30 cellular contexts compared by ENCODE assay signal in genomic region chr4:3085948-3086670, GRCh38. TPM values are rescaled to one million over a fixed set of nuclear protein-coding genes. Genes with fewer than 3 reads are reported as not detected.
A peak's percentile ranks its signal among the peaks of the same experiment; 100 is the strongest.
DNase-seq lines count a peak whose midpoint lies in the region; ATAC-seq, FAIRE-seq and TF ChIP-seq lines count a peak whose summit lies in the region.
"Had no signal": no experiment of that assay in that cellular context is flagged by ENCODE, and none has a peak within 500 bp of the region (broad histone marks: within the 10 kb centered on the region; RNA-seq: fewer than 3 reads in every experiment).

No MANE protein-coding gene starts in this region.

- peaks cover 38% of the 10 kb centered on the region for H4K20me1 ChIP-seq in OCI-LY3 (ENCODE audit: insufficient read depth, low read length)
- peaks cover 7% of the 10 kb centered on the region for H4K20me1 ChIP-seq in K562 (replicated peaks; ENCODE audit: control insufficient read depth, insufficient read depth, low read length)

- no peak for TF ChIP-seq POLR2A in K562 (conservative IDR thresholded peaks at IDR 0.05)

- H3K9me3 ChIP-seq in OCI-LY3 (ENCODE audit: insufficient read depth, low read length) (no peaks in the 10 kb centered on the region), K562 (replicated peaks; ENCODE audit: control insufficient read depth, insufficient read depth, low read depth, low read length) (no peaks in the 10 kb centered on the region; the same call in 1 of the 2 replicates)
- no peaks in the 10 kb centered on the region for H3K9me3 ChIP-seq in CD8-positive, alpha-beta memory T cell (ENCODE audit: low read length)
- H3K9me3 ChIP-seq: SK-N-SH, thoracic aorta had no signal

- no peak for TF ChIP-seq CTCF in OCI-LY3 (IDR thresholded peaks at IDR 0.05; ENCODE audit: low read depth, low read length)
- TF ChIP-seq CTCF in K562 (IDR thresholded peaks at IDR 0.05 in 2 of 3, conservative IDR thresholded peaks at IDR 0.05 in 1 of 3; ENCODE audit: insufficient read depth in 2 of 3, low read depth in 1 of 3, low read length in 3 of 3) = no peak
- TF ChIP-seq CTCF in type B pancreatic cell (conservative IDR thresholded peaks at IDR 0.05) = no peak

- BruUV-seq in K562 (replicated peaks; lab: Mats Ljungman, UMichigan) = no TSS peak

- intact Hi-C loops in activated naive CD4-positive, alpha-beta T cell treated with anti-CD3 and anti-CD28 coated beads for 36 hours (cut with micrococcal nuclease) = loop anchor here (1.0 to 5.0 kb wide), 7 partner anchors 12 to 674 kb away; partner anchors contain the start of genes GRK4, HTT, HTT-AS and NOP14
- intact Hi-C loops in K562 (cut with micrococcal nuclease) = no loop called here

- H2AFZ ChIP-seq in OCI-LY3 (ENCODE audit: low read depth, low read length) (no peak overlapping the region), K562 (ENCODE audit: low read depth, low read length) (no peak overlapping the region)
- H2AFZ ChIP-seq: hepatocyte had no signal

- no peak for ATAC-seq in K562
- ATAC-seq: effector memory CD8-positive, alpha-beta T cell; left colon had no signal

- no peak for TF ChIP-seq RAD21 in K562 (CRISPR knock-in tag; conservative IDR thresholded peaks at IDR 0.05 in 1 of 2, IDR thresholded peaks at IDR 0.05 in 1 of 2)

- H3K4me1 ChIP-seq in OCI-LY3 (ENCODE audit: low read length) (peaks cover 54% of the 10 kb centered on the region), K562 (replicated peaks in 1 of 2; ENCODE audit: control insufficient read depth in 2 of 2, insufficient read depth in 2 of 2, low read length in 2 of 2) (peaks cover 12% of the 10 kb centered on the region in 2 experiments)
- H3K4me1 ChIP-seq in CD8-positive, alpha-beta memory T cell (ENCODE audit: insufficient read depth, low read length) = peaks cover 9% of the 10 kb centered on the region

- peaks cover 48% of the 10 kb centered on the region for H3K36me3 ChIP-seq in OCI-LY3 (replicated peaks; ENCODE audit: low read depth, low read length)
- peaks cover 24% of the 10 kb centered on the region; the same call in 2 of the 3 replicates for H3K36me3 ChIP-seq in K562 (ENCODE audit: control insufficient read depth, insufficient read depth, low read length)
- H3K36me3 ChIP-seq in CD8-positive, alpha-beta memory T cell (ENCODE audit: insufficient read depth, low read length) = peaks cover 5% of the 10 kb centered on the region
- H3K36me3 ChIP-seq: cardiac muscle cell had no signal

- peak overlapping the region; percentile 23 for H3K4me3 Mint-ChIP-seq in activated naive CD4-positive, alpha-beta T cell treated with anti-CD3 and anti-CD28 coated beads for 36 hours
- H3K4me3 Mint-ChIP-seq in type B pancreatic cell = peak overlapping the region; percentile 71
- H3K4me3 Mint-ChIP-seq in CD8-positive, alpha-beta memory T cell = no peak overlapping the region
- H3K4me3 Mint-ChIP-seq: effector memory CD8-positive, alpha-beta T cell had no signal

- CTCF ChIA-PET in activated naive CD4-positive, alpha-beta T cell treated with anti-CD3 and anti-CD28 coated beads for 36 hours (lab: Charles Lee) = interaction anchor here (1.0 kb wide), 2 partner anchors 9 to 16 kb away, joined by 3 to 4 read pairs; no protein-coding TSS in a partner anchor
- CTCF ChIA-PET in K562 (lab: Yijun Ruan, JAX; ENCODE audit: low intra/inter-chr PET ratio) = no interaction called here
- CTCF ChIA-PET in CD8-positive, alpha-beta memory T cell (lab: Charles Lee) = no interaction called here

- no peaks in the 10 kb centered on the region for H3K27me3 Mint-ChIP-seq in activated naive CD4-positive, alpha-beta T cell treated with anti-CD3 and anti-CD28 coated beads for 36 hours (ENCODE audit: low read depth)
- H3K27me3 Mint-ChIP-seq in type B pancreatic cell = no peaks in the 10 kb centered on the region
- no peaks in the 10 kb centered on the region for H3K27me3 Mint-ChIP-seq in CD8-positive, alpha-beta memory T cell
- H3K27me3 Mint-ChIP-seq: effector memory CD8-positive, alpha-beta T cell had no signal

- H3K36me3 Mint-ChIP-seq in activated naive CD4-positive, alpha-beta T cell treated with anti-CD3 and anti-CD28 coated beads for 36 hours (ENCODE audit: low read depth) = peaks cover 29% of the 10 kb centered on the region
- H3K36me3 Mint-ChIP-seq in type B pancreatic cell = peaks cover 28% of the 10 kb centered on the region
- H3K36me3 Mint-ChIP-seq in CD8-positive, alpha-beta memory T cell = peaks cover 4 to 39% (median 13%) of the 10 kb centered on the region in 3 donors

- whole genome bisulfite sequencing in K562 (ENCODE audit: insufficient coverage, low coverage, missing lambda C conversion rate) = 76% methylated on average over 10 of the region's 10 CpGs

- H3K27ac Mint-ChIP-seq in activated naive CD4-positive, alpha-beta T cell treated with anti-CD3 and anti-CD28 coated beads for 36 hours = peak overlapping the region; percentile 86
- peak overlapping the region; percentile 75 for H3K27ac Mint-ChIP-seq in type B pancreatic cell
- H3K27ac Mint-ChIP-seq in CD8-positive, alpha-beta memory T cell = peak overlapping the region in 2 of 8 donors; percentile 12 to 26

- H3K9me1 ChIP-seq in K562 (ENCODE audit: control insufficient read depth, insufficient read depth, low read length) = peaks cover 5% of the 10 kb centered on the region

- H3K4me3 ChIP-seq in OCI-LY3 (ENCODE audit: low read length) (peak overlapping the region; percentile 48), K562 (no peak overlapping the region)
- no peak overlapping the region for H3K4me3 ChIP-seq in CD8-positive, alpha-beta memory T cell (ENCODE audit: low read length)
- H3K4me3 ChIP-seq: cardiac muscle cell, coronary artery, hepatocyte, thoracic aorta had no signal

- TF ChIP-seq EP300 in K562 (IDR thresholded peaks at IDR 0.05; ENCODE audit: low read length) = no peak

- H3K4me2 ChIP-seq in OCI-LY3 (ENCODE audit: low read length) (peak overlapping the region; percentile 59), K562 (ENCODE audit: insufficient read depth, low read length) (no peak overlapping the region)
- H3K4me2 ChIP-seq: hepatocyte, SK-N-SH had no signal

- in situ Hi-C loops in K562 (cut with MboI) = no loop called here

- peak overlapping the region; percentile 41 for H3K9ac ChIP-seq in OCI-LY3 (ENCODE audit: low read length)
- H3K9ac ChIP-seq in K562 (ENCODE audit: insufficient read depth in 1 of 2, low read depth in 2 of 2, low read length in 2 of 2) = no peak overlapping the region
- H3K9ac ChIP-seq: SK-N-SH had no signal

- POLR2A ChIA-PET in K562 (lab: Yijun Ruan, JAX) = no interaction called here
- POLR2A ChIA-PET in CD8-positive, alpha-beta memory T cell (lab: Charles Lee) = no interaction called here

- H3K9me3 Mint-ChIP-seq in activated naive CD4-positive, alpha-beta T cell treated with anti-CD3 and anti-CD28 coated beads for 36 hours = peaks cover 2% of the 10 kb centered on the region
- H3K9me3 Mint-ChIP-seq in type B pancreatic cell = peaks cover 4% of the 10 kb centered on the region
- no peaks in the 10 kb centered on the region for H3K9me3 Mint-ChIP-seq in CD8-positive, alpha-beta memory T cell
- H3K9me3 Mint-ChIP-seq: effector memory CD8-positive, alpha-beta T cell had no signal

- H3K27ac ChIP-seq in OCI-LY3 (ENCODE audit: low read length) (peak overlapping the region; percentile 84), K562 (ENCODE audit: extremely low read depth, low read depth, low read length) (no peak overlapping the region)
- no peak overlapping the region for H3K27ac ChIP-seq in CD8-positive, alpha-beta memory T cell (ENCODE audit: low read depth, low read length)
- H3K27ac ChIP-seq: C4-2B, cardiac muscle cell, coronary artery, thoracic aorta, WERI-Rb-1 had no signal

- peaks cover 69% of the 10 kb centered on the region for H3K4me1 Mint-ChIP-seq in activated naive CD4-positive, alpha-beta T cell treated with anti-CD3 and anti-CD28 coated beads for 36 hours (ENCODE audit: low read depth)
- peaks cover 22% of the 10 kb centered on the region for H3K4me1 Mint-ChIP-seq in type B pancreatic cell (ENCODE audit: unreplicated experiment)
- H3K4me1 Mint-ChIP-seq in CD8-positive, alpha-beta memory T cell = peaks cover 30 to 44% (median 40%) of the 10 kb centered on the region in 3 donors

- H3K27me3 ChIP-seq in OCI-LY3 (ENCODE audit: low read depth, low read length) (no peaks in the 10 kb centered on the region), K562 (ENCODE audit: control insufficient read depth in 2 of 2, insufficient read depth in 2 of 2, low read length in 2 of 2) (no peaks in the 10 kb centered on the region)
- no peaks in the 10 kb centered on the region for H3K27me3 ChIP-seq in CD8-positive, alpha-beta memory T cell (ENCODE audit: insufficient read depth, low read length, poor library complexity, severe bottlenecking)
- H3K27me3 ChIP-seq: cardiac muscle cell, hepatocyte had no signal

- no peak for FAIRE-seq in K562 (lab: Jason Lieb, UNC)
- FAIRE-seq: small intestine had no signal

- H3K79me2 ChIP-seq in OCI-LY3 (ENCODE audit: low read length) (peaks cover 99% of the 10 kb centered on the region), K562 (ENCODE audit: control insufficient read depth, insufficient read depth, low read length) (peaks cover 29% of the 10 kb centered on the region)

- no peak for DNase-seq in activated naive CD4-positive, alpha-beta T cell treated with anti-CD3 and anti-CD28 coated beads for 36 hours
- DNase-seq in activated naive CD4-positive, alpha-beta T cell treated with Interleukin-2 at 50 U/mL for 16 hours = no peak
- no peak for DNase-seq in K562 (ENCODE audit: extremely low read depth in 1 of 4, low spot score in 3 of 4)
- no peak for DNase-seq in type B pancreatic cell (ENCODE audit: extremely low spot score, unreplicated experiment)
- DNase-seq in mucosa of gallbladder (ENCODE audit: low spot score) = no peak
- DNase-seq in CD8-positive, alpha-beta memory T cell = no peak
- DNase-seq: activated gamma-delta T cell treated with Interleukin-2 at 50 U/mL for 16 hours; aorta; effector memory CD8-positive, alpha-beta T cell; EL; foreskin melanocyte; left colon; NCI-H1105 treated with DMSO at 0.1 percent for 48 hours; NCI-H2081 treated with DMSO at 0.1 percent for 48 hours; NCI-H446; NCI-H82; nucleus accumbens; SK-N-SH; small intestine; T-helper 9 cell; WERI-Rb-1 had no signal

RNA-seq across cellular contexts. Expression of gene HTT, which starts 11.6 kb away (rescaled TPM):
- 10 to 100 TPM; 91.6 to 94.1 TPM for total RNA-seq in activated naive CD4-positive, alpha-beta T cell treated with anti-CD3 and anti-CD28 coated beads for 36 hours
- 240 and 245 TPM in 2 replicates for total RNA-seq in K562 (2011; cell fraction: chromatin; rRNA removed; ENCODE audit: low replicate concordance)
- 97.7 and 97.9 TPM in 2 replicates for total RNA-seq in K562 (2011; cell fraction: nucleolus; rRNA removed)
- 129 and 141 TPM in 2 replicates for total RNA-seq in K562 (2011; cell fraction: nucleoplasm; rRNA removed)
- 13.3 and 19.2 TPM in 2 replicates for total RNA-seq in K562 (2014; rRNA removed)
- 14.7 and 16.3 TPM in 2 replicates for total RNA-seq in K562 (2014; rRNA removed; fragmentation: Illumina TruSeq; extraction: Trizol)
- 14.5 and 16.4 TPM in 2 replicates for total RNA-seq in K562 (2015; rRNA removed; fragmentation: Illumina TruSeq; extraction: Trizol)
- total RNA-seq in K562 (2021) = 26.6 and 31.6 TPM in 2 replicates
- 14.7 and 15.3 TPM in 2 replicates for polyA plus RNA-seq in K562 (2011; rRNA removed)
- 11.4 and 13.4 TPM in 2 replicates for polyA plus RNA-seq in K562 (2011; cell fraction: cytosol; rRNA removed)
- polyA plus RNA-seq in K562 (2011; cell fraction: nucleus; rRNA removed) = 51.8 and 61.0 TPM in 2 replicates
- polyA plus RNA-seq in K562 (2012) = 14.0 and 15.4 TPM in 2 replicates
- polyA plus RNA-seq in K562 (2014; fragmentation: Illumina TruSeq; extraction: Trizol) = 22.2 and 23.3 TPM in 2 replicates
- polyA plus RNA-seq in K562 (2014; fragmentation: Nextera tagmentation; extraction: Ambion mirVana) = under 1 TPM; 0.66 to 0.97 TPM
- 12.6 and 19.9 TPM in 2 replicates for polyA plus RNA-seq in K562 (2014; rRNA removed)
- 54.1 and 63.5 TPM in 2 replicates for polyA minus RNA-seq in K562 (2011; rRNA and poly(A)+ RNA removed)
- 47.9 and 50.7 TPM in 2 replicates for polyA minus RNA-seq in K562 (2011; cell fraction: cytosol; rRNA and poly(A)+ RNA removed)
- 47.3 and 83.0 TPM in 2 replicates for polyA minus RNA-seq in K562 (2011; cell fraction: nucleus; rRNA and poly(A)+ RNA removed)
- 48.0 and 54.4 TPM in 2 replicates for total RNA-seq in type B pancreatic cell (ENCODE audit: low replicate concordance)
- 51.6 TPM for total RNA-seq in mucosa of gallbladder
- total RNA-seq in CD8-positive, alpha-beta memory T cell = 10 to 100 TPM; 54.7 to 58.6 TPM
- polyA plus RNA-seq in CD8-positive, alpha-beta memory T cell = 5.1 TPM

RNA-seq across cellular contexts. Expression of gene HTT-AS, which starts 11.8 kb away (rescaled TPM):
- not detected for total RNA-seq in activated naive CD4-positive, alpha-beta T cell treated with anti-CD3 and anti-CD28 coated beads for 36 hours
- not detected in 2 replicates for total RNA-seq in K562 (2011; cell fraction: chromatin; rRNA removed; ENCODE audit: low replicate concordance)
- not detected in 2 replicates for total RNA-seq in K562 (2011; cell fraction: nucleolus; rRNA removed)
- total RNA-seq in K562 (2011; cell fraction: nucleoplasm; rRNA removed) = not detected in 2 replicates
- not detected in 2 replicates for total RNA-seq in K562 (2014; rRNA removed)
- not detected in 2 replicates for total RNA-seq in K562 (2014; rRNA removed; fragmentation: Illumina TruSeq; extraction: Trizol)
- not detected in 2 replicates for total RNA-seq in K562 (2015; rRNA removed; fragmentation: Illumina TruSeq; extraction: Trizol)
- not detected in 2 replicates for total RNA-seq in K562 (2021)
- polyA plus RNA-seq in K562 (2011; rRNA removed) = not detected in 2 replicates
- polyA plus RNA-seq in K562 (2011; cell fraction: cytosol; rRNA removed) = not detected in 2 replicates
- not detected in 2 replicates for polyA plus RNA-seq in K562 (2011; cell fraction: nucleus; rRNA removed)
- polyA plus RNA-seq in K562 (2012) = not detected in 2 replicates
- not detected in 2 replicates for polyA plus RNA-seq in K562 (2014; fragmentation: Illumina TruSeq; extraction: Trizol)
- polyA plus RNA-seq in K562 (2014; fragmentation: Nextera tagmentation; extraction: Ambion mirVana) = not detected
- not detected in 2 replicates for polyA plus RNA-seq in K562 (2014; rRNA removed)
- not detected in 2 replicates for polyA minus RNA-seq in K562 (2011; rRNA and poly(A)+ RNA removed)
- not detected in 2 replicates for polyA minus RNA-seq in K562 (2011; cell fraction: cytosol; rRNA and poly(A)+ RNA removed)
- polyA minus RNA-seq in K562 (2011; cell fraction: nucleus; rRNA and poly(A)+ RNA removed) = not detected in 2 replicates
- total RNA-seq in type B pancreatic cell (ENCODE audit: low replicate concordance) = not detected in 2 replicates
- total RNA-seq in mucosa of gallbladder = not detected
- not detected for total RNA-seq in CD8-positive, alpha-beta memory T cell
- not detected for polyA plus RNA-seq in CD8-positive, alpha-beta memory T cell
- total RNA-seq: aorta, cardiac muscle cell, esophagus mucosa, hepatocyte, left colon, M059J, myocyte, thoracic aorta had no signal
- polyA plus RNA-seq: aorta, cardiac muscle cell, hepatocyte, SK-N-SH, small intestine had no signal

Comparison
In these comparisons a context has a peak if more than half of its experiments do, and no peak if none do; other contexts are left out.
1. H3K4me3 Mint-ChIP-seq: peak in activated naive CD4-positive, alpha-beta T cell treated with anti-CD3 and anti-CD28 coated beads for 36 hours (single experiment) and type B pancreatic cell (single experiment); none in CD8-positive, alpha-beta memory T cell (0 of 7).